ENCODE assay signal across 8 cellular contexts in the genomic region with DNA sequence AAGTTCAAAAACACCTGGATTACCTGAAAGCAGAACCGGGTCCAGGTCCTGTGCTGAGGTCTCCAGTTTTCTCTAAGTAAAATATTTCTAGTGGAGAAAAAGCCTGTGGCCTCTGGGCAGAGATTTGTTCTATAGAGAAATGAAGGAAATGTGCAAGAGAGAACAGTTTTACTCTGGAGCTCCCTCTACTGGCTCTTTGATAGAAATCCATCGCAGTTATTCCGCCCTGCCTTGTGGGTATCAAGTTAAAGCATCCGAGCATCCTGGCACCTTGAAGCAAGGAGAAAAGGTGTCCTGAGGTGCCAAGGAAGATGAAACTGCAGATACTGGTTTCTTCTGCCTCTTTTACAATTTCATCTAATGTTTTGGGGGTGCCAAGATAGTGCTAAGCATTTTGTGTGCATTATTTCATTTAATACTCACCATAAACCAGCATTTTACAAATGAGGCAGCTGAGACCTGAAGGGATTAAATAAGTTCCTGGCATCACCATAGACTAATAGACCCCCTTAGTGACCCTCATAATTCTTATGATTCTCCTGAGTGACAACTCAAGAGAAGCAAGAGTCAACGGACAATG.
DNase-seq lines count a peak whose midpoint lies in the region; ATAC-seq and TF ChIP-seq lines count a peak whose summit lies in the region.

No MANE protein-coding gene starts in this region.

- intact Hi-C loops in lower lobe of right lung (cut with DNase I) = no loop called here

- H3K36me3 ChIP-seq in brain microvascular endothelial cell (replicated peaks) (no peaks in the 10 kb centered on the region), lower lobe of right lung (no peaks in the 10 kb centered on the region)

- ATAC-seq in HG03060 (IDR thresholded peaks at IDR 0.05; ENCODE audit: low read depth, unreplicated experiment) = peak; percentile 52
- peak; percentile 35 to 53 for ATAC-seq in lower lobe of right lung
- ATAC-seq in HG02840 (IDR thresholded peaks at IDR 0.05; ENCODE audit: low FRiP score, unreplicated experiment) = no peak

- DNase-seq in NCI-H345 (lab: John Stamatoyannopoulos, UW) = peak; percentile 48
- no peak for DNase-seq in NCI-H345 treated with DMSO at 0.1 percent for 48 hours (lab: John Stamatoyannopoulos, UW; ENCODE audit: unreplicated experiment)
- peak; percentile 35 to 65 for DNase-seq in NCI-H526 (lab: John Stamatoyannopoulos, UW)
- DNase-seq in brain microvascular endothelial cell = no peak
- no peak for DNase-seq in lower lobe of right lung
- DNase-seq in GM19238 (ENCODE audit: insufficient read length, low spot score) = no peak

- H3K4me3 ChIP-seq in brain microvascular endothelial cell (ENCODE audit: low read depth, low read length) (no peak overlapping the region), lower lobe of right lung (no peak overlapping the region)

- in situ Hi-C loops in brain microvascular endothelial cell (cut with HindIII; ENCODE audit: low pct_ligation_motif_present, low sequenced_read_pairs) = no loop called here

- H3K4me1 ChIP-seq in lower lobe of right lung = no peaks in the 10 kb centered on the region

- no peaks in the 10 kb centered on the region for H3K9me3 ChIP-seq in lower lobe of right lung

- no peak overlapping the region for H3K27ac ChIP-seq in brain microvascular endothelial cell
- H3K27ac ChIP-seq in lower lobe of right lung = no peak overlapping the region

- H3K27me3 ChIP-seq in brain microvascular endothelial cell (replicated peaks) = peaks cover 14% of the 10 kb centered on the region
- peaks cover 30% of the 10 kb centered on the region for H3K27me3 ChIP-seq in lower lobe of right lung (ENCODE audit: low read depth)

- TF ChIP-seq CTCF in brain microvascular endothelial cell (IDR thresholded peaks at IDR 0.05; ENCODE audit: low read depth, low read length, missing control alignments) = peak; percentile 84
- TF ChIP-seq CTCF in lower lobe of right lung (IDR thresholded peaks at IDR 0.05) = peak; percentile 69

Comparison
In these comparisons a context has a peak if more than half of its experiments do, and no peak if none do; other contexts are left out.
1. DNase-seq: peak in NCI-H345 (single experiment) and NCI-H526 (2 of 2); none in NCI-H345 treated with DMSO at 0.1 percent for 48 hours (single experiment), brain microvascular endothelial cell (single experiment), lower lobe of right lung (single experiment) and GM19238 (single experiment).